8 cellular contexts compared by ENCODE assay signal in genomic region chr19:46602392-46603194, GRCh38. TPM values are rescaled to one million over a fixed set of nuclear protein-coding genes. Genes with fewer than 3 reads are reported as not detected.
A peak's percentile ranks its signal among the peaks of the same experiment; 100 is the strongest.
DNase-seq lines count a peak whose midpoint lies in the region; ATAC-seq and TF ChIP-seq lines count a peak whose summit lies in the region.

No MANE protein-coding gene starts in this region.

- peaks cover 29% of the 10 kb centered on the region for H3K36me3 Mint-ChIP-seq in CD8-positive, alpha-beta T cell
- peaks cover 22% of the 10 kb centered on the region for H3K36me3 Mint-ChIP-seq in central memory CD8-positive, alpha-beta T cell (ENCODE audit: insufficient read depth)
- peaks cover 9% of the 10 kb centered on the region for H3K36me3 Mint-ChIP-seq in mesothelial cell of epicardium
- peaks cover 36% of the 10 kb centered on the region for H3K36me3 Mint-ChIP-seq in stimulated activated naive CD8-positive, alpha-beta T cell treated with anti-CD3 and anti-CD28 coated beads, Interleukin-15, Interleukin-2, amounts not matched to agents 100 ng/mL and 50 ng/mL, for 24 hours (ENCODE audit: low read depth)

- DNase-seq in CD8-positive, alpha-beta T cell: peak in 1 of 7 experiments; percentile 33
- DNase-seq in Panc1 (ENCODE audit: low read depth, low spot score): no peak
- DNase-seq in central memory CD8-positive, alpha-beta T cell (ENCODE audit: low spot score in 2 of 2): no peak
- DNase-seq in mesothelial cell of epicardium (ENCODE audit: low spot score in 2 of 2, unreplicated experiment in 2 of 2): peak in 1 of 2 experiments; percentile 39
- no peak for DNase-seq in NCI-H345 treated with DMSO at 0.1 percent for 48 hours (lab: John Stamatoyannopoulos, UW; ENCODE audit: unreplicated experiment)
- DNase-seq in NCI-H2196 (lab: John Stamatoyannopoulos, UW; ENCODE audit: unreplicated experiment): no peak
- no peak for DNase-seq in A172 (ENCODE audit: low spot score)

- intact Hi-C loops in CD8-positive, alpha-beta T cell (cut with DNase I, micrococcal nuclease): loop anchor here (1.0 to 10.0 kb wide), 6 partner anchors 9 to 1565 kb away; partner anchors contain the start of genes AP2S1 (in 1 of the 2), CCDC9 (in 1 of the 2) and ZC3H4 (in 1 of the 2)
- intact Hi-C loops in Panc1 (cut with micrococcal nuclease; ENCODE audit: unreplicated experiment): no loop called here

- H3K27ac ChIP-seq in CD8-positive, alpha-beta T cell (ENCODE audit: low read depth, low read length): peak overlapping the region; percentile 100
- H3K27ac ChIP-seq in Panc1 (ENCODE audit: low read length): peak overlapping the region; percentile 96

- H3K4me1 ChIP-seq in CD8-positive, alpha-beta T cell (ENCODE audit: insufficient read depth, low read length): peaks cover 34% of the 10 kb centered on the region
- H3K4me1 ChIP-seq in Panc1 (ENCODE audit: control insufficient read depth, insufficient read depth, low read length): peaks cover 14% of the 10 kb centered on the region

- peaks cover 22% of the 10 kb centered on the region for H3K36me3 ChIP-seq in CD8-positive, alpha-beta T cell (ENCODE audit: insufficient read depth, low read length)
- H3K36me3 ChIP-seq in Panc1 (ENCODE audit: control insufficient read depth, insufficient read depth, low read length): no peaks in the 10 kb centered on the region; the same call in 1 of the 2 replicates

- no peaks in the 10 kb centered on the region for H3K9me3 ChIP-seq in CD8-positive, alpha-beta T cell (ENCODE audit: low read length)
- H3K9me3 ChIP-seq in Panc1 (ENCODE audit: control insufficient read depth, insufficient read depth, low read depth, low read length): peaks cover 3% of the 10 kb centered on the region; the same call in 1 of the 2 replicates

- H3K27ac Mint-ChIP-seq in CD8-positive, alpha-beta T cell: peak overlapping the region; percentile 100
- H3K27ac Mint-ChIP-seq in central memory CD8-positive, alpha-beta T cell (ENCODE audit: low read depth): peak overlapping the region; percentile 96
- peak overlapping the region; percentile 85 for H3K27ac Mint-ChIP-seq in mesothelial cell of epicardium
- H3K27ac Mint-ChIP-seq in stimulated activated naive CD8-positive, alpha-beta T cell treated with anti-CD3 and anti-CD28 coated beads, Interleukin-15, Interleukin-2, amounts not matched to agents 100 ng/mL and 50 ng/mL, for 24 hours: peak overlapping the region; percentile 98

- no peak for ATAC-seq in CD8-positive, alpha-beta T cell
- ATAC-seq in Panc1: no peak
- ATAC-seq in central memory CD8-positive, alpha-beta T cell (replicated peaks; ENCODE audit: extremely low read depth, poor library complexity, severe bottlenecking): no peak

- in situ Hi-C loops in Panc1 (cut with HindIII; ENCODE audit: low pct_unique_long_range_greater_than_20kb, low sequenced_read_pairs): no loop called here

- H3K4me3 Mint-ChIP-seq in CD8-positive, alpha-beta T cell: peak overlapping the region; percentile 96
- peak overlapping the region; percentile 88 for H3K4me3 Mint-ChIP-seq in central memory CD8-positive, alpha-beta T cell
- H3K4me3 Mint-ChIP-seq in mesothelial cell of epicardium: peak overlapping the region; percentile 99
- H3K4me3 Mint-ChIP-seq in stimulated activated naive CD8-positive, alpha-beta T cell treated with anti-CD3 and anti-CD28 coated beads, Interleukin-15, Interleukin-2, amounts not matched to agents 100 ng/mL and 50 ng/mL, for 24 hours: peak overlapping the region; percentile 97

- no peaks in the 10 kb centered on the region for H3K27me3 Mint-ChIP-seq in CD8-positive, alpha-beta T cell (ENCODE audit: low read depth)
- no peaks in the 10 kb centered on the region for H3K27me3 Mint-ChIP-seq in central memory CD8-positive, alpha-beta T cell
- H3K27me3 Mint-ChIP-seq in mesothelial cell of epicardium (ENCODE audit: low read depth): no peaks in the 10 kb centered on the region
- H3K27me3 Mint-ChIP-seq in stimulated activated naive CD8-positive, alpha-beta T cell treated with anti-CD3 and anti-CD28 coated beads, Interleukin-15, Interleukin-2, amounts not matched to agents 100 ng/mL and 50 ng/mL, for 24 hours: no peaks in the 10 kb centered on the region

- CTCF ChIA-PET in CD8-positive, alpha-beta T cell (lab: Charles Lee): interaction anchor here (0.6 to 4.2 kb wide), 8 partner anchors 10 to 83 kb away, joined by 3 to 54 read pairs (median 4); no protein-coding TSS in a partner anchor
- CTCF ChIA-PET in Panc1 (lab: Charles Lee): no interaction called here

- POLR2A ChIA-PET in CD8-positive, alpha-beta T cell (lab: Charles Lee): interaction anchor here (1.3 to 4.3 kb wide), 5 partner anchors 9 to 59 kb away, joined by 4 to 78 read pairs (median 14); partner anchors contain the start of gene DACT3
- POLR2A ChIA-PET in Panc1 (lab: Charles Lee): no interaction called here

- H3K4me3 ChIP-seq in CD8-positive, alpha-beta T cell (ENCODE audit: low read depth, low read length): peak overlapping the region; percentile 99
- peak overlapping the region; percentile 98 to 99 for H3K4me3 ChIP-seq in Panc1 (ENCODE audit: low read depth in 2 of 2, low read length in 2 of 2)

- no peak for TF ChIP-seq CTCF in CD8-positive, alpha-beta T cell (IDR thresholded peaks at IDR 0.05)
- no peak for TF ChIP-seq CTCF in Panc1 (IDR thresholded peaks at IDR 0.05)
- no peak for TF ChIP-seq CTCF in mesothelial cell of epicardium (IDR thresholded peaks at IDR 0.05; ENCODE audit: unreplicated experiment)

- no TSS peak for BruUV-seq in Panc1 (replicated peaks; lab: Mats Ljungman, UMichigan)

- H3K4me1 Mint-ChIP-seq in CD8-positive, alpha-beta T cell (ENCODE audit: low read depth): peaks cover 40% of the 10 kb centered on the region
- H3K4me1 Mint-ChIP-seq in central memory CD8-positive, alpha-beta T cell: peaks cover 27% of the 10 kb centered on the region
- peaks cover 21% of the 10 kb centered on the region for H3K4me1 Mint-ChIP-seq in mesothelial cell of epicardium
- H3K4me1 Mint-ChIP-seq in stimulated activated naive CD8-positive, alpha-beta T cell treated with anti-CD3 and anti-CD28 coated beads, Interleukin-15, Interleukin-2, amounts not matched to agents 100 ng/mL and 50 ng/mL, for 24 hours (ENCODE audit: low read depth): peaks cover 45% of the 10 kb centered on the region

- H3K9me3 Mint-ChIP-seq in CD8-positive, alpha-beta T cell: peaks cover 13% of the 10 kb centered on the region
- H3K9me3 Mint-ChIP-seq in central memory CD8-positive, alpha-beta T cell: peaks cover 8% of the 10 kb centered on the region
- peaks cover 20% of the 10 kb centered on the region for H3K9me3 Mint-ChIP-seq in mesothelial cell of epicardium
- peaks cover 17% of the 10 kb centered on the region for H3K9me3 Mint-ChIP-seq in stimulated activated naive CD8-positive, alpha-beta T cell treated with anti-CD3 and anti-CD28 coated beads, Interleukin-15, Interleukin-2, amounts not matched to agents 100 ng/mL and 50 ng/mL, for 24 hours

- H3K27me3 ChIP-seq in CD8-positive, alpha-beta T cell (ENCODE audit: insufficient read depth, low read length): no peaks in the 10 kb centered on the region
- H3K27me3 ChIP-seq in Panc1 (ENCODE audit: control insufficient read depth, insufficient read depth, low read length): no peaks in the 10 kb centered on the region

RNA-seq across cellular contexts. Expression of gene CALM3, which starts 1.5 kb away (rescaled TPM):
- total RNA-seq in CD8-positive, alpha-beta T cell: 100 to 1,000 TPM; 139 to 150 TPM
- total RNA-seq in Panc1 (2021; ENCODE audit: unreplicated experiment): 212 TPM
- polyA plus RNA-seq in Panc1 (2012; ENCODE audit: insufficient read length): 249 TPM
- 231 to 233 TPM (median 231 TPM) in 3 replicates for total RNA-seq in mesothelial cell of epicardium
- total RNA-seq in A172 (2014; rRNA removed; shearing (Covaris generic)): 103 and 145 TPM in 2 replicates

RNA-seq across cellular contexts. Expression of gene PTGIR, which starts 22.3 kb away (rescaled TPM):
- total RNA-seq in CD8-positive, alpha-beta T cell: under 1 TPM in 1 of 2 experiments, not detected in 1; 0.25 TPM
- total RNA-seq in Panc1 (2021; ENCODE audit: unreplicated experiment) (0.08 TPM), mesothelial cell of epicardium (5.0 to 6.2 TPM (median 5.9 TPM) in 3 replicates)
- polyA plus RNA-seq in Panc1 (2012; ENCODE audit: insufficient read length): not detected
- total RNA-seq in A172 (2014; rRNA removed; shearing (Covaris generic)): 1.1 and 1.6 TPM in 2 replicates

RNA-seq across cellular contexts. Expression of gene GNG8, which starts 33.4 kb away (rescaled TPM):
- total RNA-seq in CD8-positive, alpha-beta T cell: not detected
- total RNA-seq in Panc1 (2021; ENCODE audit: unreplicated experiment): not detected
- polyA plus RNA-seq in Panc1 (2012; ENCODE audit: insufficient read length): not detected
- total RNA-seq in mesothelial cell of epicardium: 7.6 to 13.7 TPM (median 12.2 TPM) in 3 replicates
- not detected in 2 replicates for total RNA-seq in A172 (2014; rRNA removed; shearing (Covaris generic))

RNA-seq across cellular contexts. Expression of gene DACT3, which starts 58.4 kb away (rescaled TPM):
- not detected for total RNA-seq in CD8-positive, alpha-beta T cell
- 1.0 TPM for total RNA-seq in Panc1 (2021; ENCODE audit: unreplicated experiment)
- polyA plus RNA-seq in Panc1 (2012; ENCODE audit: insufficient read length): 0.44 TPM
- 48.4 to 50.4 TPM (median 48.8 TPM) in 3 replicates for total RNA-seq in mesothelial cell of epicardium
- 0.84 and 1.1 TPM in 2 replicates for total RNA-seq in A172 (2014; rRNA removed; shearing (Covaris generic))
